1 cellular context compared by ENCODE assay signal in the genomic region with DNA sequence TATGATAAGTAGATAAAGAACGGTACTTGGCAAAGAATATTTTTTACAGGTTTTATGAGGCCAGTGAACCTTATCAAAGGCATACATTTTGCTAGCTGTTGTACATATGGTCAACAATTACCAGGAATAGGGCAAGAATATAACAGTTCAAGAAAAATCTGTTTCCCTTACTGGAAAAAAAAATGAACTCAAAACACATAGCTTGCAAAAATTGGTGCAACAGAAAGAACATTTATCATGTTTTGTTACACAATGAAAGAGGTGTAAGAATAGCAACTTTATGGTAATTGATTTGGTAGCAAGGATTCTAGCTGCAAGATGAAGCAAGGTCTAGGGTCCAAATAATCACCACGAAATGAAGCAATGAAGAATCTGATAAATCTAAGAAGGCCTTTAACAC.
TF ChIP-seq lines count a peak whose summit lies in the region.

No MANE protein-coding gene starts in this region.

TF ChIP-seq in K562, 482 proteins besides CTCF, POLR2A, EP300 and RAD21:
- peak; percentile 36 for TF ChIP-seq ZNF316 (IDR thresholded peaks at IDR 0.05)
- TF ChIP-seq NCOA6 (IDR thresholded peaks at IDR 0.05) = no peak
- TF ChIP-seq, protein P1, sequence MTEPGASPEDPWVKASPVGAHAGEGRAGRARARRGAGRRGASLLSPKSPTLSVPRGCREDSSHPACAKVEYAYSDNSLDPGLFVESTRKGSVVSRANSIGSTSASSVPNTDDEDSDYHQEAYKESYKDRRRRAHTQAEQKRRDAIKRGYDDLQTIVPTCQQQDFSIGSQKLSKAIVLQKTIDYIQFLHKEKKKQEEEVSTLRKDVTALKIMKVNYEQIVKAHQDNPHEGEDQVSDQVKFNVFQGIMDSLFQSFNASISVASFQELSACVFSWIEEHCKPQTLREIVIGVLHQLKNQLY (CRISPR knock-in tag; conservative IDR thresholded peaks at IDR 0.05) = no peak
- no peak for TF ChIP-seq ZFP36 (IDR thresholded peaks at IDR 0.05; ENCODE audit: low read depth, low read length, partially characterized antibody)
- TF ChIP-seq CBX1 (IDR thresholded peaks at IDR 0.05; ENCODE audit: low read depth) = no peak
- TF ChIP-seq MEF2D (tag; conservative IDR thresholded peaks at IDR 0.05; ENCODE audit: low read depth) = no peak
- TF ChIP-seq C11orf30 (IDR thresholded peaks at IDR 0.05; ENCODE audit: low read depth) = 0 out of 2 replicates have a peak, but pooled peaks have one; percentile 9
